In genomic region chr6:154868143-154868594, GRCh38 we compare ENCODE assay signal across 8 cellular contexts.
DNase-seq lines count a peak whose midpoint lies in the region; ATAC-seq, FAIRE-seq and TF ChIP-seq lines count a peak whose summit lies in the region.

No MANE protein-coding gene starts in this region.

- RAD21 ChIA-PET in HCT116 (lab: Charles Lee; ENCODE audit: low non-redundant PET in 1 of 2, low total read pairs in 2 of 2, uncharacterized antibody in 2 of 2, unreplicated experiment in 2 of 2): no interaction called here

- no peaks in the 10 kb centered on the region for H3K36me3 ChIP-seq in CD8-positive, alpha-beta T cell (ENCODE audit: insufficient read depth, low read length)
- H3K36me3 ChIP-seq in HCT116 (ENCODE audit: control insufficient read depth in 1 of 2, insufficient read depth in 2 of 2, low read length in 2 of 2): no peaks in the 10 kb centered on the region

- POLR2A ChIA-PET in CD8-positive, alpha-beta T cell (lab: Charles Lee): no interaction called here
- POLR2A ChIA-PET in HCT116 (lab: Charles Lee): no interaction called here

- peaks cover 22% of the 10 kb centered on the region for H3K36me3 Mint-ChIP-seq in CD8-positive, alpha-beta T cell
- peaks cover 9% of the 10 kb centered on the region for H3K36me3 Mint-ChIP-seq in nephron (ENCODE audit: low read depth)

- intact Hi-C loops in CD8-positive, alpha-beta T cell (cut with DNase I, micrococcal nuclease): loop anchor here (1.0 to 2.0 kb wide), 2 partner anchors 306 to 309 kb away; no protein-coding TSS in a partner anchor
- intact Hi-C loops in HCT116 (cut with micrococcal nuclease): loop anchor here (1.0 to 10.0 kb wide), 4 partner anchors 59 to 377 kb away; no protein-coding TSS in a partner anchor

- no peak overlapping the region for H3K27ac Mint-ChIP-seq in CD8-positive, alpha-beta T cell
- H3K27ac Mint-ChIP-seq in nephron: no peak overlapping the region

- H3K4me1 ChIP-seq in CD8-positive, alpha-beta T cell (ENCODE audit: insufficient read depth, low read length): no peaks in the 10 kb centered on the region
- no peaks in the 10 kb centered on the region for H3K4me1 ChIP-seq in HCT116 (ENCODE audit: control insufficient read depth in 1 of 2, insufficient read depth in 2 of 2, low read length in 2 of 2)

- no peak overlapping the region for H3K4me3 Mint-ChIP-seq in CD8-positive, alpha-beta T cell
- no peak overlapping the region for H3K4me3 Mint-ChIP-seq in nephron

- ATAC-seq in CD8-positive, alpha-beta T cell: no peak
- ATAC-seq in HCT116 (peak; percentile 68), GM21786 (IDR thresholded peaks at IDR 0.05; ENCODE audit: unreplicated experiment) (no peak)

- TF ChIP-seq CTCF in CD8-positive, alpha-beta T cell (IDR thresholded peaks at IDR 0.05): peak; percentile 49
- TF ChIP-seq CTCF in HCT116 (IDR thresholded peaks at IDR 0.05 in 2 of 3, conservative IDR thresholded peaks at IDR 0.05 in 1 of 3; ENCODE audit: borderline replicate concordance in 1 of 3, insufficient read depth in 1 of 3, low read depth in 2 of 3, low read length in 2 of 3) (peak; percentile 29 to 80 (median 67); a peak in 5 of 6 replicates), nephron (IDR thresholded peaks at IDR 0.05; ENCODE audit: unreplicated experiment in 3 of 3) (peak; percentile 76 to 80 (median 78))

- H3K27ac ChIP-seq in CD8-positive, alpha-beta T cell (ENCODE audit: low read depth, low read length): no peak overlapping the region
- H3K27ac ChIP-seq in HCT116 (ENCODE audit: low read depth, low read length): no peak overlapping the region

- CTCF ChIA-PET in CD8-positive, alpha-beta T cell (lab: Charles Lee): interaction anchor here (0.6 to 1.8 kb wide), 7 partner anchors 10 to 418 kb away, joined by 3 to 6 read pairs (median 3); no protein-coding TSS in a partner anchor
- CTCF ChIA-PET in HCT116 (lab: Charles Lee): interaction anchor here (0.5 to 1.9 kb wide), 20 partner anchors 9 to 625 kb away, joined by 3 to 15 read pairs (median 4); no protein-coding TSS in a partner anchor

- peaks cover 14% of the 10 kb centered on the region for H3K79me2 ChIP-seq in HCT116 (ENCODE audit: insufficient read depth, low read length)

- no peak overlapping the region for H3K9ac ChIP-seq in HCT116 (ENCODE audit: low read length)

- no peaks in the 10 kb centered on the region for H3K27me3 Mint-ChIP-seq in CD8-positive, alpha-beta T cell (ENCODE audit: low read depth)
- H3K27me3 Mint-ChIP-seq in nephron (ENCODE audit: low read depth): no peaks in the 10 kb centered on the region

- H3K4me1 Mint-ChIP-seq in CD8-positive, alpha-beta T cell (ENCODE audit: low read depth): peaks cover 10% of the 10 kb centered on the region
- peaks cover 13% of the 10 kb centered on the region for H3K4me1 Mint-ChIP-seq in nephron

- no peaks in the 10 kb centered on the region for H3K9me2 ChIP-seq in HCT116 (ENCODE audit: insufficient read depth)

- DNase-seq in CD8-positive, alpha-beta T cell: no peak
- peak; percentile 12 for DNase-seq in HCT116 (ENCODE audit: low read depth, low spot score)
- DNase-seq in OCI-M1 (lab: John Stamatoyannopoulos, UW): peak; percentile 44
- no peak for DNase-seq in islet precursor cell
- no peak for DNase-seq in NCI-H128 (lab: John Stamatoyannopoulos, UW; ENCODE audit: unreplicated experiment)

- H3K27me3 ChIP-seq in CD8-positive, alpha-beta T cell (ENCODE audit: insufficient read depth, low read length): no peaks in the 10 kb centered on the region
- H3K27me3 ChIP-seq in HCT116 (ENCODE audit: insufficient read depth, low read length): no peaks in the 10 kb centered on the region

- H3K9me3 ChIP-seq in CD8-positive, alpha-beta T cell (ENCODE audit: low read length): no peaks in the 10 kb centered on the region
- H3K9me3 ChIP-seq in HCT116 (ENCODE audit: control insufficient read depth in 1 of 2, insufficient read depth in 1 of 2, low read depth in 1 of 2, low read length in 2 of 2): no peaks in the 10 kb centered on the region

- no peaks in the 10 kb centered on the region for H3K9me3 Mint-ChIP-seq in CD8-positive, alpha-beta T cell
- no peaks in the 10 kb centered on the region for H3K9me3 Mint-ChIP-seq in nephron

- peaks cover 13% of the 10 kb centered on the region; the same call in 1 of the 2 replicates for H4K20me1 ChIP-seq in HCT116 (ENCODE audit: insufficient read depth)

- TF ChIP-seq RAD21 in HCT116 (IDR thresholded peaks at IDR 0.05; ENCODE audit: low read depth): peak; percentile 70

- FAIRE-seq in endometrium (lab: Jason Lieb, UNC): peak; percentile 93

- no peak overlapping the region for H3K4me3 ChIP-seq in CD8-positive, alpha-beta T cell (ENCODE audit: low read depth, low read length)
- H3K4me3 ChIP-seq in HCT116 (replicated peaks in 1 of 2; ENCODE audit: low read depth in 1 of 2, low read length in 2 of 2): no peak overlapping the region

- H3K4me2 ChIP-seq in HCT116 (ENCODE audit: low read length): no peak overlapping the region

- no peak for TF ChIP-seq POLR2A in HCT116 (IDR thresholded peaks at IDR 0.05; ENCODE audit: borderline replicate concordance, extremely low read depth, insufficient read depth, insufficient read length)

- BruUV-seq in HCT116 (replicated peaks; lab: Mats Ljungman, UMichigan): no TSS peak

- H2AFZ ChIP-seq in HCT116 (ENCODE audit: low read depth, low read length, poor library complexity, severe bottlenecking): no peak overlapping the region

TF ChIP-seq in HCT116, 20 proteins besides CTCF, POLR2A, EP300 and RAD21:
- TF ChIP-seq POLR2AphosphoS5 (IDR thresholded peaks at IDR 0.05; ENCODE audit: low read depth, low read length): no peak
TF ChIP-seq in HCT116: peak in this region for 0.

Comparison
In these comparisons a context has a peak if more than half of its experiments do, and no peak if none do; other contexts are left out.
1. DNase-seq: peak in HCT116 (single experiment) and OCI-M1 (single experiment); none in CD8-positive, alpha-beta T cell (0 of 7), islet precursor cell (single experiment) and NCI-H128 (single experiment).
2. Peak in every context shown above with its lines, with median percentiles within 50 percentile points of each other: CTCF ChIP-seq.